Comparison of ENCODE assay signal across 1 cellular context in genomic region chr12:123075591-123076171, GRCh38.
TF ChIP-seq lines count a peak whose summit lies in the region.

No MANE protein-coding gene starts in this region.

TF ChIP-seq in GM12878, 131 proteins besides CTCF, POLR2A, EP300 and RAD21 (continued from another document):
- no peak for TF ChIP-seq CEBPZ (IDR thresholded peaks at IDR 0.05; ENCODE audit: low read depth, low read length)
- TF ChIP-seq EZH2 (IDR thresholded peaks at IDR 0.05; ENCODE audit: borderline replicate concordance, control insufficient read depth, low read depth, low read length), result no peak
- TF ChIP-seq ZNF592 (IDR thresholded peaks at IDR 0.05), result no peak
- TF ChIP-seq MLLT1 (IDR thresholded peaks at IDR 0.05), result peak; percentile 90
